ENCODE assay signal across 1 cellular context in genomic region chr1:34843392-34844251, GRCh38.
TF ChIP-seq lines count a peak whose summit lies in the region.

No MANE protein-coding gene starts in this region.

TF ChIP-seq in K562, 482 proteins besides CTCF, POLR2A, EP300 and RAD21 (continued from another document):
- TF ChIP-seq DPF2 (IDR thresholded peaks at IDR 0.05) (peak; percentile 94), ATF3 (IDR thresholded peaks at IDR 0.05) (peak; percentile 25; the same call in 1 of the 2 replicates), ATF3 (CRISPR knock-in tag; conservative IDR thresholded peaks at IDR 0.05) (no peak), ZNF445 (CRISPR knock-in tag; IDR thresholded peaks at IDR 0.05; ENCODE audit: low read depth) (peak; percentile 73), MAFG (tag; conservative IDR thresholded peaks at IDR 0.05) (no peak), KDM4B (IDR thresholded peaks at IDR 0.05; ENCODE audit: borderline replicate concordance in 2 of 2, low read depth in 1 of 2) (no peak; a peak in 1 of 4 replicates), ILF3 (IDR thresholded peaks at IDR 0.05; ENCODE audit: borderline replicate concordance) (no peak), ZBTB2 (IDR thresholded peaks at IDR 0.05) (peak; percentile 73; the same call in 1 of the 2 replicates), ZNF318 (IDR thresholded peaks at IDR 0.05; ENCODE audit: borderline replicate concordance in 1 of 2, low read depth in 1 of 2) (0 out of 4 replicates have a peak, but pooled peaks of 1 of the 2 experiments have one; percentile 36), ZNF76 (CRISPR knock-in tag; IDR thresholded peaks at IDR 0.05; ENCODE audit: borderline replicate concordance) (0 out of 2 replicates have a peak, but pooled peaks have one; percentile 13), CBX3 (IDR thresholded peaks at IDR 0.05; ENCODE audit: borderline replicate concordance in 1 of 2, low read length in 2 of 2) (peak in 1 of 2 experiments; percentile 61; a peak in 1 of 3 replicates), U2AF2 (optimal IDR thresholded peaks at IDR 0.05; ENCODE audit: low read depth, low read length) (no peak), MYNN (IDR thresholded peaks at IDR 0.05) (peak; percentile 83), MYNN (CRISPR knock-in tag; IDR thresholded peaks at IDR 0.05) (no peak)
